Comparison of ENCODE assay signal across 12 cellular contexts in genomic region chr17:60161598-60162330, GRCh38. TPM values are rescaled to one million over a fixed set of nuclear protein-coding genes. Genes with fewer than 3 reads are reported as not detected.
DNase-seq lines count a peak whose midpoint lies in the region; ATAC-seq and TF ChIP-seq lines count a peak whose summit lies in the region.
"Had no signal": no experiment of that assay in that cellular context is flagged by ENCODE, and none has a peak within 500 bp of the region (broad histone marks: within the 10 kb centered on the region; RNA-seq: fewer than 3 reads in every experiment).

No MANE protein-coding gene starts in this region.

- TF ChIP-seq EP300 in upper lobe of left lung (IDR thresholded peaks at IDR 0.05), result peak in 3 of 4 donors; percentile 52 to 87 (median 62)

- DNase-seq in cardiac septum (ENCODE audit: low spot score) (peak; percentile 75), Right ventricle myocardium inferior (ENCODE audit: missing footprints) (no peak), left kidney (ENCODE audit: low read depth, low spot score) (peak; percentile 52), upper lobe of left lung (peak; percentile 70 to 71), pons (ENCODE audit: low spot score) (no peak), NCI-H1930 (lab: John Stamatoyannopoulos, UW) (no peak)
- DNase-seq in effector CD4-positive, alpha-beta T cell, result no peak
- DNase-seq: BE2C, brain microvascular endothelial cell, NCI-H1694 treated with DMSO at 0.1 percent for 48 hours had no signal

- H3K27ac ChIP-seq in angular gyrus (ENCODE audit: low read depth, low read length) (peak overlapping the region; percentile 73), upper lobe of left lung (peak overlapping the region; percentile 85 to 87 (median 86))
- H3K27ac ChIP-seq: brain microvascular endothelial cell, SJSA1 had no signal

- no peaks in the 10 kb centered on the region for H3K9me3 ChIP-seq in upper lobe of left lung
- H3K9me3 ChIP-seq: BE2C, SJSA1 had no signal

- H3K36me3 ChIP-seq in upper lobe of left lung, result peaks cover 0 to 12% (median 0%) of the 10 kb centered on the region in 4 donors
- H3K36me3 ChIP-seq: BE2C, brain microvascular endothelial cell, SJSA1 had no signal

- no peak for TF ChIP-seq POLR2A in upper lobe of left lung (IDR thresholded peaks at IDR 0.05)

- H3K4me1 ChIP-seq in upper lobe of left lung, result peaks cover 22 to 48% (median 42%) of the 10 kb centered on the region in 4 donors
- H3K4me1 ChIP-seq: BE2C had no signal

- ATAC-seq in Right ventricle myocardium inferior (no peak), upper lobe of left lung (ENCODE audit: low FRiP score in 2 of 2) (peak; percentile 37 to 75)

- intact Hi-C loops in cardiac septum (cut with DNase I) (no loop called here), Right ventricle myocardium inferior (cut with DNase I) (no loop called here)

- peak in 1 of 6 experiments; percentile 28 for TF ChIP-seq CTCF in upper lobe of left lung (IDR thresholded peaks at IDR 0.05)

- 19 to 31% methylated on average over 6 to 16 of the region's 17 CpGs for WGBS in upper lobe of left lung, 2 donors

- H3K27me3 ChIP-seq in upper lobe of left lung, result no peaks in the 10 kb centered on the region
- H3K27me3 ChIP-seq: BE2C, brain microvascular endothelial cell had no signal

- H3K4me3 ChIP-seq in upper lobe of left lung, result no peak overlapping the region
- H3K4me3 ChIP-seq: SJSA1 had no signal

RNA-seq across cellular contexts. Expression of gene CA4, which starts 12.0 kb away (rescaled TPM):
- total RNA-seq in cardiac septum (3.7 TPM), Right ventricle myocardium inferior (13.4 TPM), upper lobe of left lung (100 to 1,000 TPM in 1 of 6 donors, 10 to 100 TPM in 4, 1 to 10 TPM in 1; 7.3 to 102 (median 45.5) TPM)
- total RNA-seq: SJSA1 had no signal

Comparison
In these comparisons a context has a peak if more than half of its experiments do, and no peak if none do; other contexts are left out.
1. DNase-seq: peak in cardiac septum (single experiment), left kidney (single experiment) and upper lobe of left lung (2 of 2); none in Right ventricle myocardium inferior (single experiment), effector CD4-positive, alpha-beta T cell (single experiment), pons (single experiment) and NCI-H1930 (0 of 2).